In the genomic region with DNA sequence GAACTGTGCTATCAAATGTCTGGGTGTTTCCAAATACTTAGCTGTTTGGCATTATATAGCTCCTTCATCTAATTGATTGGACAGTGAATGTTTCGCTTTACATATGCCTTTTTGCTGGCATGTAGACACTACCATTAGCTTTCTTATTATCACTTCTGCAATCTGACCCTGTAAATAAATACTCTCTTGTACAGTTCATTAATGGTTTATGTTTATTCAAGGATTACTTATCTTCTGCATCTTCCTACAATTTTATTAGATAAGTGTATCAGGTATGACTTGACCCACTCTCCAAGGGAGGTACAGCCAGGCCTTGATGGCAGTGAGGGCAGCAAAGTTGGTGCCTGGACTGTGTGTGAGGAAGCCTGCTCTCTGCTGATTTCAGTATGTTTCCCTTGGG, we compare ENCODE assay signal across 24 cellular contexts.
"Had no signal": no experiment of that assay in that cellular context is flagged by ENCODE, and none has a peak within 500 bp of the region (broad histone marks: within the 10 kb centered on the region; RNA-seq: fewer than 3 reads in every experiment).

No MANE protein-coding gene starts in this region.

- H3K27ac Mint-ChIP-seq: T-helper 17 cell had no signal

- H3K27ac ChIP-seq: RWPE1 had no signal

- DNase-seq: IMR-90; Karpas-422; KG1; MM.1S; NCI-H1105 treated with DMSO at 0.1 percent for 48 hours; NCI-H1417 treated with DMSO at 0.1 percent for 48 hours; NCI-H146; NCI-H1694 treated with DMSO at 0.1 percent for 48 hours; NCI-H1930; NCI-H2081; NCI-H2107; NCI-H2171 treated with DMSO at 0.1 percent for 48 hours; NCI-H446 treated with DMSO at 0.1 percent for 48 hours; NCI-H510A treated with DMSO at 0.1 percent for 48 hours; NCI-H526; NCI-H748 treated with DMSO at 0.1 percent for 48 hours; NK-92 treated with Interleukin-12 subunit alpha and Interleukin-12 subunit beta, amount 100 ng/mL, for 24 hours; PC-3; T-helper 1 cell; T-helper 17 cell had no signal

- ATAC-seq: HepG2, Panc1, SK-N-SH treated with all-trans-retinoic acid at 6 μM for 48 hours, T-helper 17 cell had no signal

- H3K4me3 Mint-ChIP-seq: T-helper 17 cell had no signal

- H3K27me3 Mint-ChIP-seq: T-helper 17 cell had no signal

- H3K4me1 Mint-ChIP-seq: T-helper 17 cell had no signal
